Comparison of ENCODE assay signal across 25 cellular contexts in genomic region chr22:44950806-44951509, GRCh38. TPM values are rescaled to one million over a fixed set of nuclear protein-coding genes. Genes with fewer than 3 reads are reported as not detected.
"Had no signal": no experiment of that assay in that cellular context is flagged by ENCODE, and none has a peak within 500 bp of the region (broad histone marks: within the 10 kb centered on the region; RNA-seq: fewer than 3 reads in every experiment).

No MANE protein-coding gene starts in this region.

- H3K27me3 Mint-ChIP-seq: activated CD4-positive, alpha-beta T cell treated with anti-CD3 and anti-CD28 coated beads, Interleukin-2, amount 10 ng/mL, durations not matched to agents 7 days and 5 days; brain had no signal

- H3K27ac Mint-ChIP-seq: activated CD4-positive, alpha-beta memory T cell treated with anti-CD3 and anti-CD28 coated beads, Interleukin-2, amount 10 ng/mL, durations not matched to agents 7 days and 5 days; activated CD4-positive, alpha-beta T cell treated with anti-CD3 and anti-CD28 coated beads, Interleukin-2, amount 10 ng/mL, durations not matched to agents 7 days and 5 days; activated naive CD4-positive, alpha-beta T cell treated with anti-CD3 and anti-CD28 coated beads, Interleukin-2, amount 10 ng/mL, durations not matched to agents 7 days and 5 days; activated naive CD4-positive, alpha-beta T cell treated with anti-CD3 and anti-CD28 coated beads, Interleukin-2, amount 50 U/mL, for 72 hours; activated naive CD8-positive, alpha-beta T cell treated with anti-CD3 and anti-CD28 coated beads, Interleukin-2, amount 10 ng/mL, durations not matched to agents 7 days and 5 days; activated T-cell treated with anti-CD3 and anti-CD28 coated beads, Interleukin-2, amount 50 U/mL, for 24 hours; activated T-cell treated with anti-CD3 and anti-CD28 coated beads, Interleukin-2, amount 50 U/mL, for 72 hours had no signal

- H3K4me1 ChIP-seq: ascending aorta, breast epithelium, colonic mucosa had no signal

- ATAC-seq: activated naive CD4-positive, alpha-beta T cell treated with anti-CD3 and anti-CD28 coated beads, Interleukin-2, amount 50 U/mL, for 72 hours; activated T-cell treated with anti-CD3 and anti-CD28 coated beads, Interleukin-2, amount 50 U/mL, for 72 hours; esophagus mucosa had no signal

- H3K9me3 ChIP-seq: ascending aorta, colonic mucosa had no signal

- H3K9me3 Mint-ChIP-seq: activated CD4-positive, alpha-beta memory T cell treated with anti-CD3 and anti-CD28 coated beads, Interleukin-2, amount 10 ng/mL, durations not matched to agents 7 days and 5 days; activated CD4-positive, alpha-beta T cell treated with anti-CD3 and anti-CD28 coated beads, Interleukin-2, amount 10 ng/mL, durations not matched to agents 7 days and 5 days; activated naive CD4-positive, alpha-beta T cell treated with anti-CD3 and anti-CD28 coated beads, Interleukin-2, amount 10 ng/mL, durations not matched to agents 7 days and 5 days; activated naive CD4-positive, alpha-beta T cell treated with anti-CD3 and anti-CD28 coated beads, Interleukin-2, amount 50 U/mL, for 72 hours; activated naive CD8-positive, alpha-beta T cell treated with anti-CD3 and anti-CD28 coated beads, Interleukin-2, amount 10 ng/mL, durations not matched to agents 7 days and 5 days had no signal

- H3K4me1 Mint-ChIP-seq: activated CD4-positive, alpha-beta memory T cell treated with anti-CD3 and anti-CD28 coated beads, Interleukin-2, amount 10 ng/mL, durations not matched to agents 7 days and 5 days; activated CD4-positive, alpha-beta T cell treated with anti-CD3 and anti-CD28 coated beads, Interleukin-2, amount 10 ng/mL, durations not matched to agents 7 days and 5 days; activated naive CD4-positive, alpha-beta T cell treated with anti-CD3 and anti-CD28 coated beads, Interleukin-2, amount 10 ng/mL, durations not matched to agents 7 days and 5 days; activated naive CD8-positive, alpha-beta T cell treated with anti-CD3 and anti-CD28 coated beads, Interleukin-2, amount 10 ng/mL, durations not matched to agents 7 days and 5 days had no signal

- H3K27me3 ChIP-seq: ascending aorta, breast epithelium, cardiac muscle cell, colonic mucosa had no signal

- H3K36me3 Mint-ChIP-seq: activated naive CD4-positive, alpha-beta T cell treated with anti-CD3 and anti-CD28 coated beads, Interleukin-2, amount 10 ng/mL, durations not matched to agents 7 days and 5 days; activated naive CD4-positive, alpha-beta T cell treated with anti-CD3 and anti-CD28 coated beads, Interleukin-2, amount 50 U/mL, for 72 hours; activated naive CD8-positive, alpha-beta T cell treated with anti-CD3 and anti-CD28 coated beads, Interleukin-2, amount 10 ng/mL, durations not matched to agents 7 days and 5 days had no signal

- H3K36me3 ChIP-seq: ascending aorta, breast epithelium, cardiac muscle cell, colonic mucosa had no signal

- H3K27ac ChIP-seq: ascending aorta, breast epithelium, cardiac muscle cell, colonic mucosa had no signal

- H3K4me3 Mint-ChIP-seq: activated CD4-positive, alpha-beta memory T cell treated with anti-CD3 and anti-CD28 coated beads, Interleukin-2, amount 10 ng/mL, durations not matched to agents 7 days and 5 days; activated CD4-positive, alpha-beta T cell treated with anti-CD3 and anti-CD28 coated beads, Interleukin-2, amount 10 ng/mL, durations not matched to agents 7 days and 5 days; activated naive CD4-positive, alpha-beta T cell treated with anti-CD3 and anti-CD28 coated beads, Interleukin-2, amount 10 ng/mL, durations not matched to agents 7 days and 5 days; activated naive CD8-positive, alpha-beta T cell treated with anti-CD3 and anti-CD28 coated beads, Interleukin-2, amount 10 ng/mL, durations not matched to agents 7 days and 5 days; activated T-cell treated with anti-CD3 and anti-CD28 coated beads, Interleukin-2, amount 50 U/mL, for 24 hours; activated T-cell treated with anti-CD3 and anti-CD28 coated beads, Interleukin-2, amount 50 U/mL, for 72 hours; brain had no signal

- H3K4me3 ChIP-seq: ascending aorta, breast epithelium, cardiac muscle cell, colonic mucosa had no signal

- DNase-seq: activated CD4-positive, alpha-beta memory T cell treated with anti-CD3 and anti-CD28 coated beads, Interleukin-2, amount 10 ng/mL, durations not matched to agents 7 days and 5 days; activated CD4-positive, alpha-beta T cell treated with anti-CD3 and anti-CD28 coated beads for 1 hour; activated CD4-positive, alpha-beta T cell treated with anti-CD3 and anti-CD28 coated beads for 4 hours; activated CD4-positive, alpha-beta T cell treated with anti-CD3 and anti-CD28 coated beads, Interleukin-2, amount 10 ng/mL, durations not matched to agents 7 days and 5 days; activated CD4-positive, alpha-beta T cell treated with anti-CD3 and anti-CD28 coated beads, Interleukin-2, amount 50 U/mL, for 4 hours; activated CD8-positive, alpha-beta memory T cell treated with anti-CD3 and anti-CD28 coated beads, Interleukin-2, amount 50 U/mL, for 48 hours; activated gamma-delta T cell; activated naive CD4-positive, alpha-beta T cell; activated naive CD4-positive, alpha-beta T cell treated with anti-CD3 and anti-CD28 coated beads, Interleukin-2, amount 10 ng/mL, durations not matched to agents 7 days and 5 days; activated naive CD8-positive, alpha-beta T cell treated with anti-CD3 and anti-CD28 coated beads, Interleukin-2, amount 10 ng/mL, durations not matched to agents 7 days and 5 days; activated T-cell treated with anti-CD3 and anti-CD28 coated beads for 4 hours; activated T-cell treated with anti-CD3 and anti-CD28 coated beads, Interleukin-2, amount 50 U/mL, for 24 hours; activated T-cell treated with anti-CD3 and anti-CD28 coated beads, Interleukin-2, amount 50 U/mL, for 72 hours; central memory CD4-positive, alpha-beta T cell; cerebellar nuclear complex; colonic mucosa; effector CD8-positive, alpha-beta T cell; foreskin fibroblast; head of caudate nucleus had no signal

RNA-seq across cellular contexts. Expression of gene PHF21B, which starts 58.8 kb away (rescaled TPM):
- total RNA-seq: activated CD4-positive, alpha-beta memory T cell treated with anti-CD3 and anti-CD28 coated beads, Interleukin-2, amount 10 ng/mL, durations not matched to agents 7 days and 5 days; activated CD4-positive, alpha-beta T cell treated with anti-CD3 and anti-CD28 coated beads, Interleukin-2, amount 10 ng/mL, durations not matched to agents 7 days and 5 days; activated naive CD8-positive, alpha-beta T cell treated with anti-CD3 and anti-CD28 coated beads, Interleukin-2, amount 10 ng/mL, durations not matched to agents 7 days and 5 days; ascending aorta; colonic mucosa; esophagus mucosa had no signal
